8 cellular contexts compared by ENCODE assay signal in the genomic region with DNA sequence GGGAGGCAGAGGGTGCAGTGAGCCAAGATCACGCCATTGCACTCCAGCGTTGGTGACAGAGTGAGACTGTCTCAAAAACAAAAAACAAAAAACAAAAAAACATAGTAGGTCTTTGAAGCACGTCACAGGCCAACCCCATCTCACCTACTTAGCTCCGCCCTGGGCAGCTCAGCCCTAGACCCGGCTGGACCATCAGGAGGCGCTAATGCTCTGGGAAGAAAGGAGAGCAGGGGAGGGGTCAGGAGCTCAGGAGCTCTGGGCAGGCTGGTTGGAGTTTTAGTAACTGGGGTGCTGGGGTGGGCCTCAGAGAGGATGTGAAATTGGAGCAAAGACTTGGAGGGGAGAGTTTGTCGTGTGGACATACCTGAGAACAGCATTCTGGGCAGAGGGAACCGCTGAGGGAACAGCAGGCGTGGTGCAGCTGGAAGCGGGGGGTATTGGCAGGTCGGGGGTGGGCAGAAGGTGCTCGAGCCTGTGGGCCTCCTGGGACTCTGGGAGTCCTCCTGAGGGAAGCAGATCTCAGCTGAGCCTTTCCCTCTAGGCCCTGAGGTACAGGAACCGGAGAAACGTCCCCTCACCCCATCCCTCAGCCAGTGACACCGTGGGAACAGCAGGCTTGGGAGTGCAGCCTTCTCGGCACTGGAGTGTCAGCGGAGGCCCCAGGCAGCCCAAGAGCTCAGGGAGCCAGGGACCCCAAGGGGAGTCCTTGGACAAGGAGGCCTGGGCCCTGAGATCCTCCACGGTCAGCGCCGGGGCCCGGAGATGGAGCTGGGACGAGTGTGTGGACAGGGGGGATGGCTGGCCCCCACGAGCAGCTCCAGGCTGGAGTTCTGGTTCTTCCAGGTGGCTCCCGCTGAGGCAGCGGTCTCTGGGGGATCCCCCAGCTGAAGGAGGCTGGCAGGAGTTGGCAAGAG. TPM values are rescaled to one million over a fixed set of nuclear protein-coding genes. Genes with fewer than 3 reads are reported as not detected.
DNase-seq lines count a peak whose midpoint lies in the region; ATAC-seq, FAIRE-seq and TF ChIP-seq lines count a peak whose summit lies in the region.

No MANE protein-coding gene starts in this region.

- peak; percentile 39 to 50 for TF ChIP-seq CTCF in endothelial cell of umbilical vein (IDR thresholded peaks at IDR 0.05; ENCODE audit: extremely low read depth in 1 of 2, insufficient read depth in 1 of 2, low read depth in 1 of 2, low read length in 2 of 2)

- peak overlapping the region; percentile 7 for H3K27ac Mint-ChIP-seq in stimulated activated naive B cell treated with anti-CD40 and anti-IgM and Interleukin-4, amounts not matched to agents 10 μg/mL and 1 μg/mL and 100 μg/mL, for 72 hours

- H3K27ac ChIP-seq in endothelial cell of umbilical vein (ENCODE audit: insufficient read depth, low read depth, low read length): no peak overlapping the region

- no peaks in the 10 kb centered on the region for H3K9me3 ChIP-seq in endothelial cell of umbilical vein (replicated peaks; ENCODE audit: control insufficient read depth, insufficient read depth, low read length)

- peak; percentile 8 for FAIRE-seq in endothelial cell of umbilical vein (lab: Jason Lieb, UNC)

- H3K36me3 Mint-ChIP-seq in stimulated activated naive B cell treated with anti-CD40 and anti-IgM and Interleukin-4, amounts not matched to agents 10 μg/mL and 1 μg/mL and 100 μg/mL, for 72 hours: peaks cover 16 to 32% of the 10 kb centered on the region in 2 donors

- CTCF ChIA-PET in endothelial cell of umbilical vein (lab: Charles Lee): interaction anchor here (0.6 to 4.5 kb wide), 12 partner anchors 10 to 152 kb away, joined by 3 to 107 read pairs (median 12); a partner anchor contains a TSS

- peaks cover 39 to 60% of the 10 kb centered on the region in 2 donors for H3K4me1 Mint-ChIP-seq in stimulated activated naive B cell treated with anti-CD40 and anti-IgM and Interleukin-4, amounts not matched to agents 10 μg/mL and 1 μg/mL and 100 μg/mL, for 72 hours

- TF ChIP-seq POLR2A in endothelial cell of umbilical vein (IDR thresholded peaks at IDR 0.05; ENCODE audit: low read depth, low read length): no peak

- H3K79me2 ChIP-seq in endothelial cell of umbilical vein (ENCODE audit: control insufficient read depth, insufficient read depth, low read length): peaks cover 10% of the 10 kb centered on the region

- no peaks in the 10 kb centered on the region for H3K9me3 Mint-ChIP-seq in stimulated activated naive B cell treated with anti-CD40 and anti-IgM and Interleukin-4, amounts not matched to agents 10 μg/mL and 1 μg/mL and 100 μg/mL, for 72 hours

- H3K9ac ChIP-seq in endothelial cell of umbilical vein (replicated peaks; ENCODE audit: extremely low read depth, insufficient read depth, low read length): no peak overlapping the region

- BruUV-seq in endothelial cell of umbilical vein (replicated peaks; lab: Mats Ljungman, UMichigan): no TSS peak

- H3K36me3 ChIP-seq in endothelial cell of umbilical vein (ENCODE audit: control insufficient read depth in 2 of 2, extremely low read depth in 1 of 2, insufficient read depth in 2 of 2, low read length in 2 of 2): peaks cover 0 to 8% of the 10 kb centered on the region in 2 experiments

- H3K4me3 Mint-ChIP-seq in stimulated activated naive B cell treated with anti-CD40 and anti-IgM and Interleukin-4, amounts not matched to agents 10 μg/mL and 1 μg/mL and 100 μg/mL, for 72 hours: no peak overlapping the region

- intact Hi-C loops in endothelial cell of umbilical vein (cut with micrococcal nuclease): loop anchor here (5.0 kb wide), 1 partner anchor 114 kb away; a partner anchor contains a TSS

- ATAC-seq in stimulated activated naive B cell treated with anti-CD40 and anti-IgM and Interleukin-4, amounts not matched to agents 10 μg/mL and 1 μg/mL and 100 μg/mL, for 72 hours (replicated peaks): no peak
- no peak for ATAC-seq in HG02973 (IDR thresholded peaks at IDR 0.05; ENCODE audit: unreplicated experiment)

- H3K27me3 ChIP-seq in endothelial cell of umbilical vein (ENCODE audit: control insufficient read depth in 2 of 2, insufficient read depth in 2 of 2, low read length in 2 of 2): no peaks in the 10 kb centered on the region

- H3K4me2 ChIP-seq in endothelial cell of umbilical vein (ENCODE audit: insufficient read depth, low read length): no peak overlapping the region

- no peaks in the 10 kb centered on the region for H4K20me1 ChIP-seq in endothelial cell of umbilical vein (replicated peaks; ENCODE audit: control insufficient read depth, extremely low read depth, insufficient read depth, low read length)

- H3K9me1 ChIP-seq in endothelial cell of umbilical vein (replicated peaks; ENCODE audit: control insufficient read depth, extremely low read depth, insufficient read depth, low read length): no peaks in the 10 kb centered on the region

- H3K4me3 ChIP-seq in endothelial cell of umbilical vein (replicated peaks in 1 of 3; ENCODE audit: insufficient read depth in 1 of 3, low read depth in 1 of 3, low read length in 3 of 3): no peak overlapping the region

- POLR2A ChIA-PET in endothelial cell of umbilical vein (lab: Charles Lee): interaction anchor here (1.7 kb wide), 1 partner anchor 11 kb away, joined by 11 read pairs; no protein-coding TSS in a partner anchor

- H2AFZ ChIP-seq in endothelial cell of umbilical vein (ENCODE audit: low read depth, low read length): no peak overlapping the region

- DNase-seq in NCI-H510A treated with DMSO at 0.1 percent for 48 hours (lab: John Stamatoyannopoulos, UW) (peak; percentile 33), NCI-H510A (lab: John Stamatoyannopoulos, UW) (no peak), HT-29 (ENCODE audit: low spot score) (peak; percentile 66), SKM-1 treated with dmso at 0.1 percent for 144 hours (lab: John Stamatoyannopoulos, UW; ENCODE audit: unreplicated experiment) (peak; percentile 13), endothelial cell of umbilical vein (ENCODE audit: low read depth, low spot score) (peak; percentile 37), retina (no peak)
- no peak for DNase-seq in stimulated activated naive B cell treated with anti-CD40 and anti-IgM and Interleukin-4, amounts not matched to agents 10 μg/mL and 1 μg/mL and 100 μg/mL, for 72 hours

- dilution Hi-C loops in endothelial cell of umbilical vein (cut with MboI; ENCODE audit: extremely low pct_ligation_motif_present, low sequenced_read_pairs): no loop called here

- H3K4me1 ChIP-seq in endothelial cell of umbilical vein (ENCODE audit: control insufficient read depth, extremely low read depth, insufficient read depth, low read length): peaks cover 22% of the 10 kb centered on the region

- H3K27me3 Mint-ChIP-seq in stimulated activated naive B cell treated with anti-CD40 and anti-IgM and Interleukin-4, amounts not matched to agents 10 μg/mL and 1 μg/mL and 100 μg/mL, for 72 hours: no peaks in the 10 kb centered on the region

RNA-seq across cellular contexts. Expression of a gene that starts 2.2 kb away (rescaled TPM):
- total RNA-seq in HT-29 (2014; rRNA removed; shearing (Covaris generic)): 149 and 158 TPM in 2 replicates
- 41.8 and 44.1 TPM in 2 replicates for total RNA-seq in endothelial cell of umbilical vein
- polyA plus RNA-seq in endothelial cell of umbilical vein: 26.5 and 29.2 TPM in 2 replicates
- polyA plus RNA-seq in endothelial cell of umbilical vein (2011; cell fraction: cytosol; rRNA removed): 25.3 and 28.6 TPM in 2 replicates
- 51.5 and 52.7 TPM in 2 replicates for polyA plus RNA-seq in endothelial cell of umbilical vein (2011; cell fraction: nucleus; rRNA removed)
- 36.1 and 42.9 TPM in 2 replicates for polyA plus RNA-seq in endothelial cell of umbilical vein (2012)
- 27.8 and 28.5 TPM in 2 replicates for polyA minus RNA-seq in endothelial cell of umbilical vein
- polyA minus RNA-seq in endothelial cell of umbilical vein (2011; cell fraction: cytosol; rRNA and poly(A)+ RNA removed): 44.0 TPM
- 16.1 and 23.9 TPM in 2 replicates for polyA minus RNA-seq in endothelial cell of umbilical vein (2011; cell fraction: nucleus; rRNA and poly(A)+ RNA removed)

RNA-seq across cellular contexts. Expression of a gene that starts 16.8 kb away (rescaled TPM):
- 11.4 and 12.8 TPM in 2 replicates for total RNA-seq in HT-29 (2014; rRNA removed; shearing (Covaris generic))
- 1.8 TPM in 2 replicates for total RNA-seq in endothelial cell of umbilical vein
- 2.7 and 3.7 TPM in 2 replicates for polyA plus RNA-seq in endothelial cell of umbilical vein
- 2.0 and 2.8 TPM in 2 replicates for polyA plus RNA-seq in endothelial cell of umbilical vein (2011; cell fraction: cytosol; rRNA removed)
- 1.1 and 2.2 TPM in 2 replicates for polyA plus RNA-seq in endothelial cell of umbilical vein (2011; cell fraction: nucleus; rRNA removed)
- 2.4 and 4.3 TPM in 2 replicates for polyA plus RNA-seq in endothelial cell of umbilical vein (2012)
- 0.23 and 0.73 TPM in 2 replicates for polyA minus RNA-seq in endothelial cell of umbilical vein
- 5.1 TPM for polyA minus RNA-seq in endothelial cell of umbilical vein (2011; cell fraction: cytosol; rRNA and poly(A)+ RNA removed)
- 0.29 and 0.77 TPM in 2 replicates for polyA minus RNA-seq in endothelial cell of umbilical vein (2011; cell fraction: nucleus; rRNA and poly(A)+ RNA removed)

RNA-seq across cellular contexts. Expression of a gene that starts 38.8 kb away (rescaled TPM):
- total RNA-seq in HT-29 (2014; rRNA removed; shearing (Covaris generic)): 254 and 276 TPM in 2 replicates
- total RNA-seq in endothelial cell of umbilical vein: 199 and 202 TPM in 2 replicates
- 647 and 709 TPM in 2 replicates for polyA plus RNA-seq in endothelial cell of umbilical vein
- 461 and 466 TPM in 2 replicates for polyA plus RNA-seq in endothelial cell of umbilical vein (2011; cell fraction: cytosol; rRNA removed)
- polyA plus RNA-seq in endothelial cell of umbilical vein (2011; cell fraction: nucleus; rRNA removed): 139 and 150 TPM in 2 replicates
- polyA plus RNA-seq in endothelial cell of umbilical vein (2012): 296 and 368 TPM in 2 replicates
- polyA minus RNA-seq in endothelial cell of umbilical vein: 140 and 151 TPM in 2 replicates
- polyA minus RNA-seq in endothelial cell of umbilical vein (2011; cell fraction: cytosol; rRNA and poly(A)+ RNA removed): 201 TPM
- polyA minus RNA-seq in endothelial cell of umbilical vein (2011; cell fraction: nucleus; rRNA and poly(A)+ RNA removed): 13.9 and 15.3 TPM in 2 replicates

RNA-seq across cellular contexts. Expression of a gene that starts 39.4 kb away (rescaled TPM):
- total RNA-seq in HT-29 (2014; rRNA removed; shearing (Covaris generic)): 503 and 525 TPM in 2 replicates
- 187 and 195 TPM in 2 replicates for total RNA-seq in endothelial cell of umbilical vein
- 396 and 575 TPM in 2 replicates for polyA plus RNA-seq in endothelial cell of umbilical vein
- 303 and 337 TPM in 2 replicates for polyA plus RNA-seq in endothelial cell of umbilical vein (2011; cell fraction: cytosol; rRNA removed)
- polyA plus RNA-seq in endothelial cell of umbilical vein (2011; cell fraction: nucleus; rRNA removed): 125 and 141 TPM in 2 replicates
- 274 and 288 TPM in 2 replicates for polyA plus RNA-seq in endothelial cell of umbilical vein (2012)
- 69.7 and 76.8 TPM in 2 replicates for polyA minus RNA-seq in endothelial cell of umbilical vein
- 147 TPM for polyA minus RNA-seq in endothelial cell of umbilical vein (2011; cell fraction: cytosol; rRNA and poly(A)+ RNA removed)
- 14.4 and 23.9 TPM in 2 replicates for polyA minus RNA-seq in endothelial cell of umbilical vein (2011; cell fraction: nucleus; rRNA and poly(A)+ RNA removed)

RNA-seq across cellular contexts. Expression of a gene that starts 51.4 kb away (rescaled TPM):
- 180 TPM in 2 replicates for total RNA-seq in HT-29 (2014; rRNA removed; shearing (Covaris generic))
- total RNA-seq in endothelial cell of umbilical vein: 37.4 and 38.0 TPM in 2 replicates
- polyA plus RNA-seq in endothelial cell of umbilical vein: 17.2 and 18.8 TPM in 2 replicates
- 13.8 and 18.9 TPM in 2 replicates for polyA plus RNA-seq in endothelial cell of umbilical vein (2011; cell fraction: cytosol; rRNA removed)
- polyA plus RNA-seq in endothelial cell of umbilical vein (2011; cell fraction: nucleus; rRNA removed): 19.8 and 22.3 TPM in 2 replicates
- 15.0 and 26.5 TPM in 2 replicates for polyA plus RNA-seq in endothelial cell of umbilical vein (2012)
- polyA minus RNA-seq in endothelial cell of umbilical vein: 10.6 and 13.0 TPM in 2 replicates
- 45.9 TPM for polyA minus RNA-seq in endothelial cell of umbilical vein (2011; cell fraction: cytosol; rRNA and poly(A)+ RNA removed)
- 4.0 and 10.0 TPM in 2 replicates for polyA minus RNA-seq in endothelial cell of umbilical vein (2011; cell fraction: nucleus; rRNA and poly(A)+ RNA removed)

Comparison
In these comparisons a context has a peak if more than half of its experiments do, and no peak if none do; other contexts are left out.
1. DNase-seq: peak in NCI-H510A treated with DMSO at 0.1 percent for 48 hours (single experiment), HT-29 (single experiment), SKM-1 treated with dmso at 0.1 percent for 144 hours (single experiment) and endothelial cell of umbilical vein (single experiment); none in NCI-H510A (single experiment), stimulated activated naive B cell treated with anti-CD40 and anti-IgM and Interleukin-4, amounts not matched to agents 10 μg/mL and 1 μg/mL and 100 μg/mL, for 72 hours (single experiment) and retina (single experiment).